In genomic region chr19:54681596-54681995, GRCh38 we compare ENCODE assay signal across 2 cellular contexts. TPM values are rescaled to one million over a fixed set of nuclear protein-coding genes. Genes with fewer than 3 reads are reported as not detected.
"Had no signal": no experiment of that assay in that cellular context is flagged by ENCODE, and none has a peak within 500 bp of the region (broad histone marks: within the 10 kb centered on the region; RNA-seq: fewer than 3 reads in every experiment).

No MANE protein-coding gene starts in this region.

RNA-seq across cellular contexts. Expression of gene LILRB4, which starts 18.8 kb away (rescaled TPM):
- total RNA-seq: G401 had no signal

RNA-seq across cellular contexts. Expression of gene KIR3DL3, which starts 42.6 kb away (rescaled TPM):
- total RNA-seq: G401, GM12878 had no signal

RNA-seq across cellular contexts. Expression of gene LILRB1, which starts 51.3 kb away (rescaled TPM):
- total RNA-seq: G401 had no signal

RNA-seq across cellular contexts. Expression of gene KIR2DL3, which starts 56.7 kb away (rescaled TPM):
- total RNA-seq: G401, GM12878 had no signal
